ENCODE assay signal across 8 cellular contexts in the genomic region with DNA sequence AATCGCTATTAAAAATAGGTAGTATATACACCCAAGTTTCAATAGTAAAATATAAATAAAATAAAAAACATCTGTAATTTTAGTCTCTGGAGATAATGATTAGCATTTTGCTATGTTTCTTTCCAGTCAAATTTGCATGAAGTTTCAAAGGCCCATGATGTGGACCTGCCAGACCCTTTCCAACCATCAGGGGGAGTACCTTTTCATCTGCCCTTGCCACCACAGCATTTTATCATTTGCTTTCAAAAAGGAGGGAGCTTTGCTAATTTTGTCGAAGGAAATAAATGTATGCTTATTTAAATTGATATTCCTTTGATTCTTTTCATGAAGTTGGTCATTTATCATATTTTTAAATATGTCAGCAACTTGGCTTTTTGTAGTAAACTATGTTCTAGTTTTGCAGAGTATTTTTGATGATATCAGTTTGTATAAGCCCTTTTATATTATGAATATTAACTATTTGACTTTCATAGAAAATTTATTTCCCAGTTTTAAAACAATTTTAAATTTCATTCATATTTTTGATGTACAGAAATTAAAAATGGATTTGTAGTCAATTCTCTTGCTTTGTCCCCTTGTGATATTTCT.
A peak's percentile ranks its signal among the peaks of the same experiment; 100 is the strongest.
DNase-seq lines count a peak whose midpoint lies in the region; ATAC-seq, FAIRE-seq and TF ChIP-seq lines count a peak whose summit lies in the region.

No MANE protein-coding gene starts in this region.

- H3K9me3 ChIP-seq in Caco-2, result no peaks in the 10 kb centered on the region; the same call in 1 of the 2 replicates
- no peaks in the 10 kb centered on the region for H3K9me3 ChIP-seq in H1 (ENCODE audit: insufficient read depth in 2 of 2, low read depth in 1 of 2, low read length in 1 of 2)

- TF ChIP-seq CTCF in Caco-2 (IDR thresholded peaks at IDR 0.05; ENCODE audit: insufficient read depth in 1 of 2, low read depth in 1 of 2, low read length in 1 of 2, severe bottlenecking in 1 of 2, unreplicated experiment in 1 of 2) (peak; percentile 61 to 71), H1 (IDR thresholded peaks at IDR 0.05; ENCODE audit: control extremely low read depth in 1 of 3, insufficient read depth in 1 of 3, low read depth in 1 of 3, low read length in 3 of 3) (peak; percentile 47 to 72 (median 53)), progenitor cell of endocrine pancreas (IDR thresholded peaks at IDR 0.05; ENCODE audit: unreplicated experiment) (peak; percentile 64)

- H3K9me3 Mint-ChIP-seq in Caco-2 (ENCODE audit: unreplicated experiment) (no peaks in the 10 kb centered on the region), progenitor cell of endocrine pancreas (ENCODE audit: low read depth) (no peaks in the 10 kb centered on the region)

- intact Hi-C loops in Caco-2 (cut with micrococcal nuclease; ENCODE audit: unreplicated experiment), result loop anchor here (2.0 kb wide), 2 partner anchors 898 to 906 kb away; no protein-coding TSS in a partner anchor

- H4K8ac ChIP-seq in H1 (ENCODE audit: extremely low read depth, insufficient read depth, low read length), result no peak overlapping the region

- H4K5ac ChIP-seq in H1 (ENCODE audit: insufficient read length, low read depth, low read length), result no peak overlapping the region

- H2BK120ac ChIP-seq in H1 (replicated peaks; ENCODE audit: low read depth, low read length), result no peak overlapping the region

- TF ChIP-seq EP300 in H1 (IDR thresholded peaks at IDR 0.05; ENCODE audit: borderline replicate concordance in 1 of 2, low read depth in 2 of 2, low read length in 2 of 2), result no peak

- no peaks in the 10 kb centered on the region for H3K23me2 ChIP-seq in H1 (ENCODE audit: low read depth, low read length)

- BruUV-seq in Caco-2 (replicated peaks; lab: Mats Ljungman, UMichigan), result no TSS peak

- 83% methylated on average over 2 of the region's 2 CpGs; no CpG with 5 or more reads in 1 of the 2 experiments for WGBS in H1 (ENCODE audit: extremely low coverage in 1 of 2, insufficient coverage in 1 of 2, insufficient read length in 1 of 2, insufficient replicate concordance in 2 of 2, low coverage in 1 of 2, low lambda C conversion rate in 2 of 2, missing lambda C conversion rate in 1 of 2), 2 experiments

- H3K4ac ChIP-seq in H1 (replicated peaks; ENCODE audit: insufficient read length, low read depth, low read length), result no peak overlapping the region

- H3K18ac ChIP-seq in H1 (ENCODE audit: extremely low read depth, low read length), result no peak overlapping the region

- H3K27me3 Mint-ChIP-seq in Caco-2 (ENCODE audit: insufficient read depth, unreplicated experiment) (no peaks in the 10 kb centered on the region), progenitor cell of endocrine pancreas (no peaks in the 10 kb centered on the region)

- H2AFZ ChIP-seq in H1 (ENCODE audit: low read length), result no peak overlapping the region

- no peaks in the 10 kb centered on the region for H3K27me3 ChIP-seq in Caco-2 (replicated peaks; ENCODE audit: control insufficient read depth, insufficient read depth, low read length)
- no peaks in the 10 kb centered on the region for H3K27me3 ChIP-seq in H1 (replicated peaks in 1 of 4; ENCODE audit: control insufficient read depth in 3 of 4, extremely low read depth in 1 of 4, insufficient read depth in 3 of 4, low read length in 3 of 4)

- peak; percentile 68 for TF ChIP-seq RAD21 in H1 (IDR thresholded peaks at IDR 0.05 in 1 of 2, conservative IDR thresholded peaks at IDR 0.05 in 1 of 2; ENCODE audit: low read depth in 2 of 2, low read length in 2 of 2)

- POLR2A ChIA-PET in Caco-2 (lab: Charles Lee) (no interaction called here), H1 (lab: Charles Lee; ENCODE audit: partially characterized antibody) (no interaction called here)

- CTCF ChIA-PET in Caco-2 (lab: Charles Lee), result interaction anchor here (0.7 to 1.0 kb wide), 3 partner anchors 202 to 906 kb away, joined by 3 to 5 read pairs (median 5); partner anchors contain the start of genes ITFG1 and PHKB
- CTCF ChIA-PET in H1 (lab: Charles Lee; ENCODE audit: partially characterized antibody), result interaction anchor here (0.6 to 1.0 kb wide), 5 partner anchors 18 to 473 kb away, joined by 3 read pairs; no protein-coding TSS in a partner anchor

- H3K36me3 Mint-ChIP-seq in Caco-2 (ENCODE audit: insufficient read depth, unreplicated experiment) (no peaks in the 10 kb centered on the region), progenitor cell of endocrine pancreas (ENCODE audit: insufficient read depth) (peaks cover 15% of the 10 kb centered on the region)

- no peak overlapping the region for H3K14ac ChIP-seq in H1 (ENCODE audit: insufficient read length)

- no peak overlapping the region for H2AK5ac ChIP-seq in H1 (ENCODE audit: low read depth, low read length)

- no peak overlapping the region for H4K91ac ChIP-seq in H1 (replicated peaks; ENCODE audit: insufficient read length, low read length)

- H3K79me1 ChIP-seq in H1 (ENCODE audit: low read depth, low read length), result no peaks in the 10 kb centered on the region

- no peak overlapping the region for H2BK20ac ChIP-seq in H1 (ENCODE audit: low read length)

- no peaks in the 10 kb centered on the region for H3K79me2 ChIP-seq in H1 (ENCODE audit: control insufficient read depth in 1 of 2, insufficient read depth in 2 of 2, low read length in 2 of 2)

- H3K4me3 Mint-ChIP-seq in Caco-2 (ENCODE audit: unreplicated experiment) (no peak overlapping the region), progenitor cell of endocrine pancreas (ENCODE audit: low read depth) (no peak overlapping the region)

- ATAC-seq in GM18909 (IDR thresholded peaks at IDR 0.05; ENCODE audit: poor library complexity, unreplicated experiment) (peak; percentile 69), HG02678 (IDR thresholded peaks at IDR 0.05; ENCODE audit: unreplicated experiment) (no peak)
- ATAC-seq in activated CD4-positive, CD25-positive, alpha-beta regulatory T cell treated with anti-CD3 and anti-CD28 coated beads, Interleukin-2, amount 50 U/mL, for 24 hours, result no peak

- H3K27ac Mint-ChIP-seq in Caco-2 (ENCODE audit: unreplicated experiment) (no peak overlapping the region), progenitor cell of endocrine pancreas (no peak overlapping the region)

- no peak overlapping the region for H3K9ac ChIP-seq in H1 (replicated peaks in 1 of 4; ENCODE audit: extremely low read depth in 1 of 4, low read depth in 3 of 4, low read length in 3 of 4)

- H3K4me3 ChIP-seq in Caco-2 (ENCODE audit: low read depth, low read length) (no peak overlapping the region), H1 (ENCODE audit: extremely low read depth in 1 of 4, insufficient read depth in 2 of 4, low read depth in 3 of 4, low read length in 4 of 4) (no peak overlapping the region)

- H3K4me1 Mint-ChIP-seq in Caco-2 (ENCODE audit: low read depth, unreplicated experiment) (no peaks in the 10 kb centered on the region), progenitor cell of endocrine pancreas (ENCODE audit: low read depth) (no peaks in the 10 kb centered on the region)

- H3K4me1 ChIP-seq in Caco-2, result no peaks in the 10 kb centered on the region
- H3K4me1 ChIP-seq in H1 (replicated peaks in 1 of 4; ENCODE audit: control insufficient read depth in 3 of 4, insufficient read depth in 4 of 4, low read length in 3 of 4), result no peaks in the 10 kb centered on the region

- peak in 1 of 2 experiments; percentile 36 for DNase-seq in Caco-2
- peak; percentile 6 to 31 for DNase-seq in NOMO-1 (lab: John Stamatoyannopoulos, UW; ENCODE audit: unreplicated experiment in 2 of 2)
- no peak for DNase-seq in H1 (ENCODE audit: low read depth in 1 of 2, low spot score in 2 of 2)
- DNase-seq in progenitor cell of endocrine pancreas (ENCODE audit: low spot score, unreplicated experiment), result no peak
- DNase-seq in NCI-H345 treated with DMSO at 0.1 percent for 48 hours (lab: John Stamatoyannopoulos, UW; ENCODE audit: unreplicated experiment), result no peak

- H2BK5ac ChIP-seq in H1 (ENCODE audit: low read depth, low read length), result no peak overlapping the region

- no peaks in the 10 kb centered on the region for H3K36me3 ChIP-seq in Caco-2 (ENCODE audit: control insufficient read depth, insufficient read depth, low read length)
- no peaks in the 10 kb centered on the region for H3K36me3 ChIP-seq in H1 (ENCODE audit: control insufficient read depth in 2 of 4, insufficient read depth in 4 of 4, low read length in 3 of 4)

- no peak overlapping the region for H2BK12ac ChIP-seq in H1 (ENCODE audit: low read depth, low read length)

- peak; percentile 82 for FAIRE-seq in H1 (lab: Jason Lieb, UNC)

- peaks cover 0 to 2% of the 10 kb centered on the region in 2 experiments for H4K20me1 ChIP-seq in H1 (replicated peaks in 1 of 2; ENCODE audit: control insufficient read depth in 1 of 2, insufficient read depth in 2 of 2, low read length in 2 of 2)

- no peak overlapping the region for H2BK15ac ChIP-seq in H1 (ENCODE audit: low read length)

- no peak overlapping the region for H3K23ac ChIP-seq in H1 (ENCODE audit: insufficient read length)

- H3K56ac ChIP-seq in H1 (replicated peaks; ENCODE audit: insufficient read length, low read depth, low read length), result no peak overlapping the region

- TF ChIP-seq POLR2A in H1 (IDR thresholded peaks at IDR 0.05; ENCODE audit: control extremely low read depth in 1 of 2, low read depth in 2 of 2, low read length in 2 of 2), result no peak

- H3K27ac ChIP-seq in H1 (ENCODE audit: low read depth, low read length), result no peak overlapping the region

- no peak overlapping the region for H3K4me2 ChIP-seq in H1 (ENCODE audit: insufficient read depth in 1 of 2, low read depth in 2 of 2, low read length in 2 of 2)

TF ChIP-seq in H1, 55 proteins besides CTCF, POLR2A, EP300 and RAD21:
- TF ChIP-seq TCF12 (IDR thresholded peaks at IDR 0.05; ENCODE audit: low read depth, low read length), result no peak
TF ChIP-seq in H1: peak in this region for 0.

Comparison
In these comparisons a context has a peak if more than half of its experiments do, and no peak if none do; other contexts are left out.
1. DNase-seq: peak in NOMO-1 (2 of 2); none in H1 (0 of 2), progenitor cell of endocrine pancreas (single experiment) and NCI-H345 treated with DMSO at 0.1 percent for 48 hours (single experiment).
2. Peak in every context shown above with its lines, with median percentiles within 50 percentile points of each other: CTCF ChIP-seq.